1 cellular context compared by ENCODE assay signal in genomic region chr10:88110822-88111221, GRCh38.
TF ChIP-seq lines count a peak whose summit lies in the region.

No MANE protein-coding gene starts in this region.

TF ChIP-seq in GM12878, 131 proteins besides CTCF, POLR2A, EP300 and RAD21 (continued from another document):
- TF ChIP-seq HSF1 (IDR thresholded peaks at IDR 0.05; ENCODE audit: low read depth, low read length) = peak; percentile 42; the same call in 1 of the 2 replicates
- TF ChIP-seq IKZF1 (conservative IDR thresholded peaks at IDR 0.05) = 0 out of 2 replicates have a peak, but pooled peaks have one; percentile 45
